In genomic region chr1:172320723-172321122, GRCh38 we compare ENCODE assay signal across 14 cellular contexts.
DNase-seq lines count a peak whose midpoint lies in the region; TF ChIP-seq lines count a peak whose summit lies in the region.
"Had no signal": no experiment of that assay in that cellular context is flagged by ENCODE, and none has a peak within 500 bp of the region (broad histone marks: within the 10 kb centered on the region; RNA-seq: fewer than 3 reads in every experiment).

No MANE protein-coding gene starts in this region.

- H3K4me3 ChIP-seq in SJSA1 (no peak overlapping the region), foreskin fibroblast (ENCODE audit: low read depth in 1 of 2, low read length in 2 of 2) (no peak overlapping the region), skeletal muscle satellite cell (ENCODE audit: low read length) (no peak overlapping the region), BE2C (ENCODE audit: low read depth, low read length) (no peak overlapping the region)

- no peaks in the 10 kb centered on the region for H3K9me3 ChIP-seq in SJSA1 (replicated peaks)
- H3K9me3 ChIP-seq in skeletal muscle satellite cell (replicated peaks; ENCODE audit: low read length) = no peaks in the 10 kb centered on the region
- H3K9me3 ChIP-seq in BE2C = no peaks in the 10 kb centered on the region

- H3K27ac ChIP-seq in SJSA1 = peak overlapping the region; percentile 83

- peak overlapping the region; percentile 76 for H3K4me2 ChIP-seq in skeletal muscle satellite cell (ENCODE audit: low read length)

- peak overlapping the region; percentile 51 for H3K9ac ChIP-seq in skeletal muscle satellite cell (ENCODE audit: low read depth, low read length)

- no peaks in the 10 kb centered on the region for H3K36me3 Mint-ChIP-seq in type B pancreatic cell

- peaks cover 17% of the 10 kb centered on the region for H3K4me1 Mint-ChIP-seq in type B pancreatic cell (ENCODE audit: unreplicated experiment)
- H3K4me1 Mint-ChIP-seq: activated CD4-positive, alpha-beta T cell treated with anti-CD3 and anti-CD28 coated beads for 36 hours had no signal

- no peaks in the 10 kb centered on the region for H3K9me3 Mint-ChIP-seq in type B pancreatic cell

- no peak overlapping the region for H3K4me3 Mint-ChIP-seq in type B pancreatic cell
- H3K4me3 Mint-ChIP-seq: activated CD4-positive, alpha-beta T cell treated with anti-CD3 and anti-CD28 coated beads for 36 hours had no signal

- no peaks in the 10 kb centered on the region for H3K27me3 Mint-ChIP-seq in type B pancreatic cell
- H3K27me3 Mint-ChIP-seq: activated CD4-positive, alpha-beta T cell treated with anti-CD3 and anti-CD28 coated beads for 36 hours had no signal

- no peak overlapping the region for H3K27ac Mint-ChIP-seq in type B pancreatic cell
- H3K27ac Mint-ChIP-seq: activated CD4-positive, alpha-beta T cell treated with anti-CD3 and anti-CD28 coated beads for 36 hours had no signal

- no peaks in the 10 kb centered on the region for H3K36me3 ChIP-seq in SJSA1
- H3K36me3 ChIP-seq in skeletal muscle satellite cell (ENCODE audit: insufficient read depth, low read length) = no peaks in the 10 kb centered on the region
- no peaks in the 10 kb centered on the region for H3K36me3 ChIP-seq in BE2C

- DNase-seq in GM03348 (ENCODE audit: low spot score) = peak; percentile 28
- DNase-seq in SJSA1 (ENCODE audit: low read depth in 1 of 2, low spot score in 2 of 2) = peak; percentile 57 to 67
- DNase-seq in foreskin fibroblast = peak; percentile 34 to 56
- DNase-seq in type B pancreatic cell (ENCODE audit: extremely low spot score, unreplicated experiment) = no peak
- DNase-seq in BE2C = no peak
- no peak for DNase-seq in MV-4-11 (lab: John Stamatoyannopoulos, UW)
- no peak for DNase-seq in NCI-H1694 (lab: John Stamatoyannopoulos, UW)
- DNase-seq: activated CD4-positive, alpha-beta T cell treated with anti-CD3 and anti-CD28 coated beads for 36 hours; activated gamma-delta T cell treated with Interleukin-2 at 50 U/mL for 16 hours; left colon; NCI-H1105; NCI-H526 treated with DMSO at 0.1 percent for 48 hours; occipital lobe had no signal

- peaks cover 39% of the 10 kb centered on the region for H3K4me1 ChIP-seq in SJSA1 (replicated peaks)
- peaks cover 43% of the 10 kb centered on the region for H3K4me1 ChIP-seq in skeletal muscle satellite cell (ENCODE audit: control insufficient read depth, insufficient read depth, low read length)
- no peaks in the 10 kb centered on the region; the same call in 1 of the 2 replicates for H3K4me1 ChIP-seq in BE2C

- TF ChIP-seq CTCF in foreskin fibroblast (IDR thresholded peaks at IDR 0.05; ENCODE audit: low read depth, low read length) = no peak
- no peak for TF ChIP-seq CTCF in type B pancreatic cell (conservative IDR thresholded peaks at IDR 0.05)
- TF ChIP-seq CTCF in BE2C (IDR thresholded peaks at IDR 0.05; ENCODE audit: low read depth, low read length) = no peak

- H3K27me3 ChIP-seq in SJSA1 (replicated peaks) (no peaks in the 10 kb centered on the region), skeletal muscle satellite cell (ENCODE audit: control insufficient read depth, insufficient read depth, low read length) (no peaks in the 10 kb centered on the region), BE2C (no peaks in the 10 kb centered on the region)

Comparison
In these comparisons a context has a peak if more than half of its experiments do, and no peak if none do; other contexts are left out.
1. DNase-seq: peak in GM03348 (single experiment), SJSA1 (2 of 2) and foreskin fibroblast (2 of 2); none in type B pancreatic cell (single experiment), BE2C (single experiment), MV-4-11 (single experiment) and NCI-H1694 (single experiment).